1 cellular context compared by ENCODE assay signal in genomic region chr17:63516910-63517824, GRCh38.
TF ChIP-seq lines count a peak whose summit lies in the region.

No MANE protein-coding gene starts in this region.

TF ChIP-seq in HepG2, 621 proteins besides CTCF, POLR2A, EP300 and RAD21 (continued from another document and continues in another):
- peak; percentile 91; the same call in 1 of the 2 replicates for TF ChIP-seq ZBED4 (CRISPR knock-in tag; IDR thresholded peaks at IDR 0.05; ENCODE audit: borderline replicate concordance)
- TF ChIP-seq ZNF335 (CRISPR knock-in tag; IDR thresholded peaks at IDR 0.05), result 0 out of 2 replicates have a peak, but pooled peaks have one; percentile 44
- TF ChIP-seq WIZ (CRISPR knock-in tag; IDR thresholded peaks at IDR 0.05), result peak; percentile 96
- TF ChIP-seq RFX1 (IDR thresholded peaks at IDR 0.05), result no peak
- TF ChIP-seq ATF3 (CRISPR knock-in tag; IDR thresholded peaks at IDR 0.05), result no peak
- peak; percentile 41; the same call in 1 of the 2 replicates for TF ChIP-seq SP2 (CRISPR knock-in tag; IDR thresholded peaks at IDR 0.05)
- TF ChIP-seq ZNF329 (CRISPR knock-in tag; IDR thresholded peaks at IDR 0.05; ENCODE audit: low read depth), result no peak
- peak; percentile 62 for TF ChIP-seq ZMYM4 (CRISPR knock-in tag; IDR thresholded peaks at IDR 0.05)
- no peak for TF ChIP-seq KIAA2018 (CRISPR knock-in tag; IDR thresholded peaks at IDR 0.05; ENCODE audit: borderline replicate concordance)
- no peak for TF ChIP-seq ZNF230 (CRISPR knock-in tag; IDR thresholded peaks at IDR 0.05)
- TF ChIP-seq PLSCR1 (CRISPR knock-in tag; IDR thresholded peaks at IDR 0.05; ENCODE audit: borderline replicate concordance), result no peak
- peak; percentile 48; the same call in 1 of the 2 replicates for TF ChIP-seq CEBPB (IDR thresholded peaks at IDR 0.05; ENCODE audit: borderline replicate concordance, low read depth, low read length)
- no peak for TF ChIP-seq RNF2 (conservative IDR thresholded peaks at IDR 0.05; ENCODE audit: low read depth)
- TF ChIP-seq POLR2AphosphoS5 (IDR thresholded peaks at IDR 0.05; ENCODE audit: low read depth, low read length), result no peak
- TF ChIP-seq IRF9 (CRISPR knock-in tag; IDR thresholded peaks at IDR 0.05; ENCODE audit: borderline replicate concordance), result peak; percentile 76; the same call in 1 of the 2 replicates
- no peak for TF ChIP-seq ZNF280D (CRISPR knock-in tag; IDR thresholded peaks at IDR 0.05)
- peak; percentile 84 for TF ChIP-seq IKZF5 (CRISPR knock-in tag; IDR thresholded peaks at IDR 0.05)
- peak; percentile 17; the same call in 1 of the 2 replicates for TF ChIP-seq ZNF598 (CRISPR knock-in tag; IDR thresholded peaks at IDR 0.05; ENCODE audit: borderline replicate concordance)
- TF ChIP-seq SRF (IDR thresholded peaks at IDR 0.05; ENCODE audit: low read depth, low read length), result 0 out of 2 replicates have a peak, but pooled peaks have one; percentile 8
- TF ChIP-seq SKI (IDR thresholded peaks at IDR 0.05; ENCODE audit: partially characterized antibody), result no peak
- TF ChIP-seq ISX (CRISPR knock-in tag; conservative IDR thresholded peaks at IDR 0.05), result no peak
- no peak for TF ChIP-seq ZSCAN30 (CRISPR knock-in tag; IDR thresholded peaks at IDR 0.05)
- TF ChIP-seq ATF7 (IDR thresholded peaks at IDR 0.05), result peak; percentile 26; the same call in 1 of the 2 replicates
- TF ChIP-seq ATF7 (CRISPR knock-in tag; IDR thresholded peaks at IDR 0.05), result no peak
- peak; percentile 16; the same call in 1 of the 2 replicates for TF ChIP-seq NR2F6 (IDR thresholded peaks at IDR 0.05)
- TF ChIP-seq NR2F6 (CRISPR knock-in tag; IDR thresholded peaks at IDR 0.05), result peak; percentile 70
- TF ChIP-seq SPEN (CRISPR knock-in tag; IDR thresholded peaks at IDR 0.05; ENCODE audit: low read depth), result peak; percentile 84; the same call in 1 of the 2 replicates
- no peak for TF ChIP-seq AHR (CRISPR knock-in tag; IDR thresholded peaks at IDR 0.05)
- TF ChIP-seq ZFY (CRISPR knock-in tag; IDR thresholded peaks at IDR 0.05), result peak; percentile 33; the same call in 1 of the 2 replicates
- peak; percentile 94 for TF ChIP-seq ZNF644 (CRISPR knock-in tag; IDR thresholded peaks at IDR 0.05; ENCODE audit: low read depth)
- TF ChIP-seq KLF6 (CRISPR knock-in tag; IDR thresholded peaks at IDR 0.05), result no peak
- peak; percentile 84 for TF ChIP-seq SALL1 (CRISPR knock-in tag; IDR thresholded peaks at IDR 0.05)
- peak; percentile 57 for TF ChIP-seq KDM6A (CRISPR knock-in tag; IDR thresholded peaks at IDR 0.05; ENCODE audit: low read depth)
- TF ChIP-seq GTF2F1 (IDR thresholded peaks at IDR 0.05; ENCODE audit: low read length), result no peak
